8 cellular contexts compared by ENCODE assay signal in the genomic region with DNA sequence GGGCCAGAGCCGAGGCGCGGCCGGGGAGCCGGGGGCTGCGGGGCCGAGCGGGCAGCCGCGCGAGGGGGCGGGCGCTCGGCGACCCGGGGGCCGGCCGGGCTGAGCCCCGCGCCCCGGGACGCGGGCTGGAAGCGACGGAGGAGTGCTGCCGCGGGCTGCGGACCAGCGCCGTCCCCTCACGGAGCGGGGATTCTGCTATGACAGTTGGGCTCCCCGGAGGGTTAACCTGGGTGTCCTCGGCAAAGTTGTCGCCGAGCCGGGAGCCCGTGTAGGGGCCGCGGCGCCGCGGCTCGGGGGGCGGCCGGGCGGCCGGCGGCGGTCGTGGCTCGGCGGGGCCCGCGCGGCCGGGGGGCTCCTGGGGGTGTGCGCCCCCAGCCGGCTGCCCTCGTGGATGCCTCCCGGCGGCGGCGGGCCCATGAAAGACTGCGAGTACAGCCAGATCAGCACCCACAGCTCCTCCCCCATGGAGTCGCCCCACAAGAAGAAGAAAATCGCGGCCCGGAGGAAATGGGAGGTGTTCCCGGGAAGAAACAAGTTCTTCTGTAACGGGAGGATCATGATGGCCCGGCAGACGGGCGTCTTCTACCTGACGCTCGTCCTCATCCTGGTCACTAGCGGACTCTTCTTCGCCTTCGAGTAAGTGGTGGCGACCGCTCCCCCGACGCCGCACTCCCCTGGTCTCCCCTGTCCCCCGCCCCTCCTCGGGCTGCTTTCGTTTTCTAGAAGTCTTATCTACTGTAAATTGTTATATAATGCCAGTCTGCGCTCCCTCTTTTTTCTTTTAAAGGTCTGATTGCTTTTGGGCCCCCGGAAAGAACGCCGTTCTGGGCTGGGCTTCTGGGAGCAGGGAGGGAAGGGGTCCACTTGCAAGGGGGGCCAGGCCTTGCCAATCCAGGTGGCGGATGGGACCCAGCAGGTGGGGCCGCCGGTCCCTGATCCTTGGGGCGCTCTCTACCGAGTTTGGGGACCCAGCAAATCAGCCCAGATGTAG. TPM values are rescaled to one million over a fixed set of nuclear protein-coding genes. Genes with fewer than 3 reads are reported as not detected.
DNase-seq lines count a peak whose midpoint lies in the region; ATAC-seq lines count a peak whose summit lies in the region.

No MANE protein-coding gene starts in this region.

- H3K9ac ChIP-seq in rectal smooth muscle tissue (ENCODE audit: low read length): peak overlapping the region; percentile 63

- H3K27me3 Mint-ChIP-seq in T-helper 17 cell: peaks cover 6% of the 10 kb centered on the region

- ATAC-seq in GM19397 (IDR thresholded peaks at IDR 0.05; ENCODE audit: unreplicated experiment) (peak; percentile 30), T-helper 17 cell (peak; percentile 18)

- H3K27me3 ChIP-seq in rectal smooth muscle tissue (ENCODE audit: control insufficient read depth, insufficient read depth, low read length): no peaks in the 10 kb centered on the region

- H3K4me3 ChIP-seq in rectal smooth muscle tissue (ENCODE audit: low read length): peak overlapping the region; percentile 79

- peaks cover 5% of the 10 kb centered on the region for H3K36me3 Mint-ChIP-seq in T-helper 17 cell (ENCODE audit: low read depth)

- H3K4me3 Mint-ChIP-seq in T-helper 17 cell: peak overlapping the region; percentile 86

- H3K27ac ChIP-seq in rectal smooth muscle tissue (ENCODE audit: low read depth, low read length): peak overlapping the region; percentile 85

- H3K4me1 ChIP-seq in rectal smooth muscle tissue (ENCODE audit: control insufficient read depth, insufficient read depth, low read length): peaks cover 4% of the 10 kb centered on the region

- peak overlapping the region; percentile 88 for H3K27ac Mint-ChIP-seq in T-helper 17 cell

- H3K36me3 ChIP-seq in rectal smooth muscle tissue (ENCODE audit: control insufficient read depth, insufficient read depth, low read length): no peaks in the 10 kb centered on the region

- H3K9me3 ChIP-seq in T-helper 17 cell (ENCODE audit: control insufficient read depth, low read length, poor library complexity, severe bottlenecking): no peaks in the 10 kb centered on the region

- DNase-seq in CD1c-positive myeloid dendritic cell (ENCODE audit: extremely low spot score) (peak; percentile 40), HK-2 (ENCODE audit: unreplicated experiment) (peak; percentile 66), T-helper 17 cell (peak; percentile 36 to 56 (median 41)), anterior cingulate cortex (lab: John Stamatoyannopoulos, UW) (peak in 44 of 58 donors; percentile 14 to 63 (median 44)), hepatic stellate cell (ENCODE audit: low spot score) (peak; percentile 67), epidermal melanocyte (ENCODE audit: insufficient read length, low spot score) (no peak)

- H3K4me1 Mint-ChIP-seq in T-helper 17 cell: peaks cover 30% of the 10 kb centered on the region

RNA-seq across cellular contexts. Expression of gene ZDHHC14, which starts 0.9 kb away (rescaled TPM):
- total RNA-seq in T-helper 17 cell: 1 to 10 TPM; 3.6 to 5.2 TPM

RNA-seq across cellular contexts. Expression of gene TMEM242, which starts 58.6 kb away (rescaled TPM):
- 10 to 100 TPM; 12.4 to 12.9 TPM for total RNA-seq in T-helper 17 cell
